Comparison of ENCODE assay signal across 13 cellular contexts in genomic region chr1:58823481-58824010, GRCh38. TPM values are rescaled to one million over a fixed set of nuclear protein-coding genes. Genes with fewer than 3 reads are reported as not detected.
DNase-seq lines count a peak whose midpoint lies in the region; TF ChIP-seq lines count a peak whose summit lies in the region.
"Had no signal": no experiment of that assay in that cellular context is flagged by ENCODE, and none has a peak within 500 bp of the region (broad histone marks: within the 10 kb centered on the region; RNA-seq: fewer than 3 reads in every experiment).

No MANE protein-coding gene starts in this region.

- peaks cover 6% of the 10 kb centered on the region; the same call in 1 of the 2 replicates for H3K9me3 ChIP-seq in Karpas-422 (ENCODE audit: low read length)

- H3K9me2 ChIP-seq in Karpas-422 (replicated peaks; ENCODE audit: insufficient read depth, low read length), result no peaks in the 10 kb centered on the region

- no peaks in the 10 kb centered on the region for H4K20me1 ChIP-seq in Karpas-422 (ENCODE audit: insufficient read depth, low read depth, low read length)

- no peaks in the 10 kb centered on the region; the same call in 1 of the 2 replicates for H3K27me3 ChIP-seq in Karpas-422 (ENCODE audit: low read length)
- no peaks in the 10 kb centered on the region for H3K27me3 ChIP-seq in brain microvascular endothelial cell (replicated peaks)

- H3K27ac ChIP-seq in Karpas-422 (ENCODE audit: low read length) (no peak overlapping the region), brain microvascular endothelial cell (peak overlapping the region; percentile 81)

- H3K4me1 ChIP-seq in Karpas-422 (ENCODE audit: low read length), result no peaks in the 10 kb centered on the region

- TF ChIP-seq CTCF in brain microvascular endothelial cell (IDR thresholded peaks at IDR 0.05; ENCODE audit: low read depth, low read length, missing control alignments), result no peak

- DNase-seq in AG20443 (ENCODE audit: low spot score) (peak; percentile 58), Karpas-422 (peak; percentile 15), brain microvascular endothelial cell (peak; percentile 93), kidney glomerular epithelial cell (lab: John Stamatoyannopoulos, UW) (peak; percentile 88), iPS-NIHi7 (ENCODE audit: extremely low spot score) (no peak), NCI-H187 (lab: John Stamatoyannopoulos, UW) (no peak), SW 1271 (lab: John Stamatoyannopoulos, UW) (no peak), NCI-H446 (lab: John Stamatoyannopoulos, UW) (no peak)
- DNase-seq: CD8-positive, alpha-beta memory T cell; effector memory CD8-positive, alpha-beta T cell; NCI-H510A treated with DMSO at 0.1 percent for 48 hours; retina; T-helper 9 cell had no signal

- H3K4me2 ChIP-seq in Karpas-422 (ENCODE audit: low read depth, low read length, poor library complexity, severe bottlenecking), result no peak overlapping the region

- no peak overlapping the region for H3K9ac ChIP-seq in Karpas-422 (ENCODE audit: low read length)

- in situ Hi-C loops in brain microvascular endothelial cell (cut with HindIII; ENCODE audit: low pct_ligation_motif_present, low sequenced_read_pairs), result no loop called here

- H3K79me2 ChIP-seq in Karpas-422 (ENCODE audit: low read length), result no peaks in the 10 kb centered on the region

- no peak overlapping the region for H2AFZ ChIP-seq in Karpas-422 (ENCODE audit: low read length)

- H3K4me3 ChIP-seq in Karpas-422 (ENCODE audit: low read length), result no peak overlapping the region
- no peak overlapping the region for H3K4me3 ChIP-seq in brain microvascular endothelial cell (ENCODE audit: low read depth, low read length)

- H3K36me3 ChIP-seq in Karpas-422 (ENCODE audit: insufficient read depth, low read length) (no peaks in the 10 kb centered on the region), brain microvascular endothelial cell (replicated peaks) (no peaks in the 10 kb centered on the region)

RNA-seq across cellular contexts. Expression of gene JUN, which starts 39.7 kb away (rescaled TPM):
- total RNA-seq in Karpas-422 (2014; rRNA removed; shearing (Covaris generic); ENCODE audit: low replicate concordance), result 2.1 and 5.4 TPM in 2 replicates

Comparison
In these comparisons a context has a peak if more than half of its experiments do, and no peak if none do; other contexts are left out.
1. DNase-seq: peak in AG20443 (single experiment), Karpas-422 (single experiment), brain microvascular endothelial cell (single experiment) and kidney glomerular epithelial cell (single experiment); none in iPS-NIHi7 (single experiment), NCI-H187 (0 of 2), SW 1271 (0 of 2) and NCI-H446 (0 of 2).